Comparison of ENCODE assay signal across 1 cellular context in genomic region chr2:70553584-70554337, GRCh38.
A peak's percentile ranks its signal among the peaks of the same experiment; 100 is the strongest.
TF ChIP-seq lines count a peak whose summit lies in the region.

Gene TGFA, minus strand, starts transcription at chr2:70553826. Its CDS starts 59 bp downstream, at chr2:70553767.

TF ChIP-seq in HepG2, 621 proteins besides CTCF, POLR2A, EP300 and RAD21 (continued from another document and continues in another):
- TF ChIP-seq THAP8 (CRISPR knock-in tag; IDR thresholded peaks at IDR 0.05; ENCODE audit: borderline replicate concordance), result 0 out of 2 replicates have a peak, but pooled peaks have one; percentile 27
- TF ChIP-seq ZBTB14 (CRISPR knock-in tag; IDR thresholded peaks at IDR 0.05), result no peak
- TF ChIP-seq ESRRA (CRISPR knock-in tag; IDR thresholded peaks at IDR 0.05; ENCODE audit: low read depth), result no peak
- no peak; the same call in 1 of the 2 replicates for TF ChIP-seq EED (CRISPR knock-in tag; IDR thresholded peaks at IDR 0.05)
- TF ChIP-seq ASH2L (IDR thresholded peaks at IDR 0.05; ENCODE audit: insufficient read length, low read depth, low read length), result peak; percentile 73
- TF ChIP-seq DR1 (CRISPR knock-in tag; IDR thresholded peaks at IDR 0.05), result no peak
- no peak for TF ChIP-seq PAF1 (CRISPR knock-in tag; IDR thresholded peaks at IDR 0.05)
- no peak for TF ChIP-seq FOXP4 (CRISPR knock-in tag; IDR thresholded peaks at IDR 0.05)
- TF ChIP-seq ZNF282 (IDR thresholded peaks at IDR 0.05; ENCODE audit: partially characterized antibody), result no peak
- TF ChIP-seq GLI4 (CRISPR knock-in tag; IDR thresholded peaks at IDR 0.05; ENCODE audit: borderline replicate concordance), result 0 out of 2 replicates have a peak, but pooled peaks have one; percentile 17
- TF ChIP-seq FUBP1 (CRISPR knock-in tag; IDR thresholded peaks at IDR 0.05; ENCODE audit: borderline replicate concordance), result no peak
- TF ChIP-seq TFDP1 (CRISPR knock-in tag; IDR thresholded peaks at IDR 0.05; ENCODE audit: borderline replicate concordance), result peak; percentile 12; the same call in 1 of the 2 replicates
- TF ChIP-seq NR3C1 (CRISPR knock-in tag; IDR thresholded peaks at IDR 0.05), result no peak
- no peak for TF ChIP-seq ZNF484 (CRISPR knock-in tag; IDR thresholded peaks at IDR 0.05; ENCODE audit: borderline replicate concordance, low read depth)
- TF ChIP-seq ZBTB38 (CRISPR knock-in tag; IDR thresholded peaks at IDR 0.05), result 0 out of 2 replicates have a peak, but pooled peaks have one; percentile 27
- no peak for TF ChIP-seq ZNF883 (CRISPR knock-in tag; IDR thresholded peaks at IDR 0.05; ENCODE audit: not compliant biosample characterization)
- TF ChIP-seq YY1 (IDR thresholded peaks at IDR 0.05; ENCODE audit: insufficient read depth, insufficient replicate concordance, low read depth, low read length), result peak; percentile 76
- no peak for TF ChIP-seq KMT2A (CRISPR knock-in tag; IDR thresholded peaks at IDR 0.05)
- TF ChIP-seq RXRA (CRISPR knock-in tag; IDR thresholded peaks at IDR 0.05), result peak; percentile 32; the same call in 1 of the 2 replicates
- TF ChIP-seq RFX1 (IDR thresholded peaks at IDR 0.05), result no peak
- no peak for TF ChIP-seq ZNF251 (CRISPR knock-in tag; IDR thresholded peaks at IDR 0.05)
- peak; percentile 46; the same call in 1 of the 2 replicates for TF ChIP-seq GZF1 (CRISPR knock-in tag; IDR thresholded peaks at IDR 0.05)
- no peak for TF ChIP-seq ATF5 (CRISPR knock-in tag; IDR thresholded peaks at IDR 0.05; ENCODE audit: low read depth)
- TF ChIP-seq ARNTL (CRISPR knock-in tag; IDR thresholded peaks at IDR 0.05), result peak; percentile 10; the same call in 1 of the 2 replicates
- TF ChIP-seq UBTF (CRISPR knock-in tag; IDR thresholded peaks at IDR 0.05), result peak; percentile 99
- no peak for TF ChIP-seq MAFK (conservative IDR thresholded peaks at IDR 0.05 in 1 of 2, IDR thresholded peaks at IDR 0.05 in 1 of 2; ENCODE audit: low read length in 2 of 2)
- TF ChIP-seq ZNF639 (CRISPR knock-in tag; conservative IDR thresholded peaks at IDR 0.05), result peak; percentile 81
- peak in 1 of 2 experiments; percentile 30; a peak in 1 of 4 replicates for TF ChIP-seq ATF4 (CRISPR knock-in tag; IDR thresholded peaks at IDR 0.05)
- no peak for TF ChIP-seq YEATS2 (CRISPR knock-in tag; IDR thresholded peaks at IDR 0.05; ENCODE audit: borderline replicate concordance)
- TF ChIP-seq ZHX2 (IDR thresholded peaks at IDR 0.05; ENCODE audit: low read depth), result no peak
- no peak for TF ChIP-seq ZHX2 (CRISPR knock-in tag; IDR thresholded peaks at IDR 0.05; ENCODE audit: borderline replicate concordance)
- TF ChIP-seq HDAC2 (CRISPR knock-in tag; IDR thresholded peaks at IDR 0.05), result peak; percentile 11; the same call in 1 of the 2 replicates
- TF ChIP-seq NCOA1 (CRISPR knock-in tag; IDR thresholded peaks at IDR 0.05), result no peak
- TF ChIP-seq KDM6A (CRISPR knock-in tag; IDR thresholded peaks at IDR 0.05; ENCODE audit: low read depth), result no peak
- no peak for TF ChIP-seq MTA3 (CRISPR knock-in tag; IDR thresholded peaks at IDR 0.05)
- TF ChIP-seq TAF1 (CRISPR knock-in tag; IDR thresholded peaks at IDR 0.05), result peak; percentile 70
- TF ChIP-seq FOXA3 (CRISPR knock-in tag; IDR thresholded peaks at IDR 0.05), result 0 out of 2 replicates have a peak, but pooled peaks have one; percentile 6
- TF ChIP-seq KDM2A (CRISPR knock-in tag; IDR thresholded peaks at IDR 0.05; ENCODE audit: borderline replicate concordance, low read depth), result peak; percentile 64
- TF ChIP-seq HOXA3 (CRISPR knock-in tag; IDR thresholded peaks at IDR 0.05), result peak; percentile 1; the same call in 1 of the 2 replicates
- no peak for TF ChIP-seq FOXO4 (CRISPR knock-in tag; conservative IDR thresholded peaks at IDR 0.05)
- no peak for TF ChIP-seq RFX3 (CRISPR knock-in tag; IDR thresholded peaks at IDR 0.05)
